Comparison of ENCODE assay signal across 8 cellular contexts in the genomic region with DNA sequence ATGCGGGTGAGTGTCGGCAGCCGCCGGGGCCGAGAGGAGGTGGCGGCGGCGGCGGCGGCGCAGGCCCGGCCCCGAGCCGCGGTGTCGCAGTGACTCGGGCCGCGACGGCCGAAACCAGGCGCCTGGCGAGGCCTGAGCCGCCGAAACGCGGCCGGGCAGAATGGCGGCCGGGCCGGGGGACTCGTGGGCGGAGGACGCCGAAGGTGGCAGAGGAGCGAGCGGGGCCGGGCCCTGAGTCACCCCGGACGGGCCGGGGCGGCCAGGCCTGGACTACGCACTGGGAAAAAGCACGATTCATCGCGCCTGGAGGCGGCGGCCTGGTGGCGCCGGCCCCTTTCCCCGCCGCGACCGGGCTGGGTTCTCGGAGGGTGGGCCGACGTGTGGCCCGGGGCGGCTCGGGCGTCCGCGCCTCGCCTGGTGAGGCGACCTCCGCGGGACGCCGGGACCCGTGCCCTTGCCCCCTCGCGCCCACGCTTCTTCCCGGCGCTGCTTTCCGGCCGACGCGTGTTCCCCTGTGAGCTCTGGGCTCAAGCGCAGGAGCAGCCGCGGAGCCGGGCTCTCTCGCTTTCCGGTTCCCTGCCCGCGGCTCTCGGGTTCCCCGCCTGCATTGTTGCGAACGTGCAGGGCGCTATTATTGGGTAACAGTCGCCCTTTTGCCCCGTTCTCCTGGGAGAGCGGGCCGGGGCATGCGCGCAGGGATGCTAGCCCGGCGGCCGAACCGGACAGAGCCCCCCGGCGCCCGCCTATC. TPM values are rescaled to one million over a fixed set of nuclear protein-coding genes. Genes with fewer than 3 reads are reported as not detected.
A peak's percentile ranks its signal among the peaks of the same experiment; 100 is the strongest.
DNase-seq lines count a peak whose midpoint lies in the region; ATAC-seq, FAIRE-seq and TF ChIP-seq lines count a peak whose summit lies in the region.

No MANE protein-coding gene starts in this region.

- no peaks in the 10 kb centered on the region for H3K36me3 ChIP-seq in lung (ENCODE audit: control insufficient read depth in 2 of 2, insufficient read depth in 2 of 2, low read length in 2 of 2)

- 0 to 1% methylated on average over 39 to 105 of the region's 105 CpGs for WGBS in lung, 2 donors

- ATAC-seq in GM21737 (IDR thresholded peaks at IDR 0.05; ENCODE audit: unreplicated experiment) (peak; percentile 38), lung (ENCODE audit: insufficient read depth, low FRiP score) (peak; percentile 42)

- H3K4me3 ChIP-seq in lung, result peak overlapping the region; percentile 96

- TF ChIP-seq CTCF in lung (IDR thresholded peaks at IDR 0.05; ENCODE audit: control extremely low read depth, extremely low read depth), result no peak

- H3K4me1 ChIP-seq in lung (ENCODE audit: control insufficient read depth in 2 of 2, insufficient read depth in 2 of 2, low read length in 2 of 2), result peaks cover 9 to 28% of the 10 kb centered on the region in 2 donors

- peak; percentile 42 for DNase-seq in GM12892 (ENCODE audit: insufficient read length)
- peak; percentile 56 for DNase-seq in KBM-7
- DNase-seq in activated CD4-positive, alpha-beta T cell treated with anti-CD3 and anti-CD28 coated beads for 1 hour, result peak; percentile 33
- peak; percentile 63 for DNase-seq in dermis blood vessel endothelial cell
- peak; percentile 56 for DNase-seq in lung (ENCODE audit: low spot score)
- DNase-seq in stimulated activated CD8-positive, alpha-beta memory T cell treated with anti-CD3 and anti-CD28 coated beads, Interleukin-15, amount 100 ng/mL, for 24 hours (ENCODE audit: low read depth), result peak; percentile 29
- no peak for DNase-seq in cerebellar nuclear complex (lab: John Stamatoyannopoulos, UW)

- 0 out of 2 replicates have a peak, but pooled peaks have one; percentile 3 for TF ChIP-seq POLR2A in GM12892 (IDR thresholded peaks at IDR 0.05; ENCODE audit: low read depth, low read length)

- H3K9me3 ChIP-seq in lung (ENCODE audit: control insufficient read depth in 2 of 2, insufficient read depth in 1 of 2, low read length in 1 of 2), result no peaks in the 10 kb centered on the region

- FAIRE-seq in GM12892 (lab: Jason Lieb, UNC), result no peak

- in situ Hi-C loops in KBM-7 (cut with MboI; ENCODE audit: low pct_unique_long_range_greater_than_20kb, low sequenced_read_pairs), result no loop called here

- peak overlapping the region; percentile 98 to 99 for H3K27ac ChIP-seq in lung (ENCODE audit: low read depth in 1 of 2, low read length in 1 of 2)

- H3K27me3 ChIP-seq in lung (ENCODE audit: control insufficient read depth, insufficient read depth), result no peaks in the 10 kb centered on the region

RNA-seq across cellular contexts. Expression of gene CUL1, which starts 0.5 kb away (rescaled TPM):
- 38.0 TPM for polyA plus RNA-seq in GM12892 (2012; ENCODE audit: missing spikeins)
- total RNA-seq in dermis blood vessel endothelial cell (48.8 and 71.1 TPM in 2 replicates), lung (10 to 100 TPM; 35.9 to 56.5 TPM)
- 10 to 100 TPM; 22.9 to 29.7 TPM for polyA plus RNA-seq in lung

Comparison
In these comparisons a context has a peak if more than half of its experiments do, and no peak if none do; other contexts are left out.
1. DNase-seq: peak in GM12892 (single experiment), KBM-7 (single experiment), activated CD4-positive, alpha-beta T cell treated with anti-CD3 and anti-CD28 coated beads for 1 hour (single experiment), dermis blood vessel endothelial cell (single experiment), lung (single experiment) and stimulated activated CD8-positive, alpha-beta memory T cell treated with anti-CD3 and anti-CD28 coated beads, Interleukin-15, amount 100 ng/mL, for 24 hours (single experiment); none in cerebellar nuclear complex (0 of 2).